ENCODE assay signal across 18 cellular contexts in genomic region chr7:124459101-124460052, GRCh38.
DNase-seq lines count a peak whose midpoint lies in the region; TF ChIP-seq lines count a peak whose summit lies in the region.
"Had no signal": no experiment of that assay in that cellular context is flagged by ENCODE, and none has a peak within 500 bp of the region (broad histone marks: within the 10 kb centered on the region; RNA-seq: fewer than 3 reads in every experiment).

No MANE protein-coding gene starts in this region.

- H3K9me3 Mint-ChIP-seq in mesothelial cell of epicardium: no peaks in the 10 kb centered on the region
- H3K9me3 Mint-ChIP-seq in activated naive CD4-positive, alpha-beta T cell treated with anti-CD3 and anti-CD28 coated beads, Interleukin-2, amount 10 ng/mL, durations not matched to agents 7 days and 5 days: peaks cover 6% of the 10 kb centered on the region
- H3K9me3 Mint-ChIP-seq: WTC11 had no signal

- in situ Hi-C loops in ACHN (cut with HindIII; ENCODE audit: low pct_ligation_motif_present, low pct_unique_long_range_greater_than_20kb, low sequenced_read_pairs): no loop called here

- no peak overlapping the region for H3K4me3 Mint-ChIP-seq in mesothelial cell of epicardium
- H3K4me3 Mint-ChIP-seq in activated naive CD4-positive, alpha-beta T cell treated with anti-CD3 and anti-CD28 coated beads, Interleukin-2, amount 10 ng/mL, durations not matched to agents 7 days and 5 days: no peak overlapping the region
- H3K4me3 Mint-ChIP-seq: natural killer cell, WTC11 had no signal

- H3K27ac Mint-ChIP-seq in mesothelial cell of epicardium: peak overlapping the region; percentile 78
- no peak overlapping the region for H3K27ac Mint-ChIP-seq in activated naive CD4-positive, alpha-beta T cell treated with anti-CD3 and anti-CD28 coated beads, Interleukin-2, amount 10 ng/mL, durations not matched to agents 7 days and 5 days
- H3K27ac Mint-ChIP-seq: natural killer cell, WTC11 had no signal

- no peaks in the 10 kb centered on the region for H3K27me3 Mint-ChIP-seq in mesothelial cell of epicardium (ENCODE audit: low read depth)
- no peaks in the 10 kb centered on the region for H3K27me3 Mint-ChIP-seq in activated naive CD4-positive, alpha-beta T cell treated with anti-CD3 and anti-CD28 coated beads, Interleukin-2, amount 10 ng/mL, durations not matched to agents 7 days and 5 days

- no peaks in the 10 kb centered on the region for H3K36me3 Mint-ChIP-seq in mesothelial cell of epicardium
- H3K36me3 Mint-ChIP-seq in activated naive CD4-positive, alpha-beta T cell treated with anti-CD3 and anti-CD28 coated beads, Interleukin-2, amount 10 ng/mL, durations not matched to agents 7 days and 5 days: no peaks in the 10 kb centered on the region
- H3K36me3 Mint-ChIP-seq: natural killer cell, WTC11 had no signal

- no peak overlapping the region for H3K4me3 ChIP-seq in choroid plexus epithelial cell (ENCODE audit: low read depth, low read length)
- H3K4me3 ChIP-seq: BLaER1, vagina had no signal

- DNase-seq in ACHN: peak; percentile 91
- DNase-seq in HT-29 (ENCODE audit: low spot score): peak; percentile 38
- DNase-seq in choroid plexus epithelial cell (ENCODE audit: low read depth): peak; percentile 53
- peak in 1 of 2 experiments; percentile 39 for DNase-seq in mesothelial cell of epicardium (ENCODE audit: low spot score in 2 of 2, unreplicated experiment in 2 of 2)
- DNase-seq in activated naive CD4-positive, alpha-beta T cell treated with anti-CD3 and anti-CD28 coated beads, Interleukin-2, amount 10 ng/mL, durations not matched to agents 7 days and 5 days: no peak
- no peak for DNase-seq in DMS 273 treated with DMSO at 0.1 percent for 48 hours (lab: John Stamatoyannopoulos, UW)
- DNase-seq in NCI-H187 treated with DMSO at 0.1 percent for 48 hours (lab: John Stamatoyannopoulos, UW): no peak
- DNase-seq in NCI-H2171 (lab: John Stamatoyannopoulos, UW): no peak
- DNase-seq: activated T-cell treated with anti-CD3 and anti-CD28 coated beads, Interleukin-2, amount 50 U/mL, for 48 hours; aorta; GF-D8; natural killer cell; NCI-H345; Right ventricle myocardium superior; stimulated activated CD4-positive, alpha-beta T cell treated with anti-CD3 and anti-CD28 coated beads, Interleukin-12 subunit alpha, Interleukin-12 subunit beta, amount 100 ng/mL, for 4 hours had no signal

- H3K4me1 Mint-ChIP-seq in mesothelial cell of epicardium: peaks cover 25% of the 10 kb centered on the region
- H3K4me1 Mint-ChIP-seq in activated naive CD4-positive, alpha-beta T cell treated with anti-CD3 and anti-CD28 coated beads, Interleukin-2, amount 10 ng/mL, durations not matched to agents 7 days and 5 days: no peaks in the 10 kb centered on the region
- H3K4me1 Mint-ChIP-seq: natural killer cell, WTC11 had no signal

- CTCF ChIA-PET in activated naive CD4-positive, alpha-beta T cell treated with anti-CD3 and anti-CD28 coated beads, Interleukin-2, amount 10 ng/mL, durations not matched to agents 7 days and 5 days (lab: Charles Lee): no interaction called here

- TF ChIP-seq CTCF in choroid plexus epithelial cell (conservative IDR thresholded peaks at IDR 0.05; ENCODE audit: low read depth, low read length) (no peak), mesothelial cell of epicardium (IDR thresholded peaks at IDR 0.05; ENCODE audit: unreplicated experiment) (no peak)

Comparison
In these comparisons a context has a peak if more than half of its experiments do, and no peak if none do; other contexts are left out.
1. DNase-seq: peak in ACHN (single experiment), HT-29 (single experiment) and choroid plexus epithelial cell (single experiment); none in activated naive CD4-positive, alpha-beta T cell treated with anti-CD3 and anti-CD28 coated beads, Interleukin-2, amount 10 ng/mL, durations not matched to agents 7 days and 5 days (single experiment), DMS 273 treated with DMSO at 0.1 percent for 48 hours (single experiment), NCI-H187 treated with DMSO at 0.1 percent for 48 hours (single experiment) and NCI-H2171 (single experiment).